In genomic region chr3:175392653-175393052, GRCh38 we compare ENCODE assay signal across 23 cellular contexts.
DNase-seq lines count a peak whose midpoint lies in the region; FAIRE-seq and TF ChIP-seq lines count a peak whose summit lies in the region.
"Had no signal": no experiment of that assay in that cellular context is flagged by ENCODE, and none has a peak within 500 bp of the region (broad histone marks: within the 10 kb centered on the region; RNA-seq: fewer than 3 reads in every experiment).

No MANE protein-coding gene starts in this region.

- H3K4me3 ChIP-seq in fibroblast of the aortic adventitia (ENCODE audit: low read depth, low read length): no peak overlapping the region
- H3K4me3 ChIP-seq: ascending aorta, esophagus muscularis mucosa, heart right ventricle, spleen, upper lobe of right lung had no signal

- no peak for TF ChIP-seq POLR2A in H54 (IDR thresholded peaks at IDR 0.05; ENCODE audit: low read depth, low read length)

- no peak for TF ChIP-seq CTCF in fibroblast of the aortic adventitia (IDR thresholded peaks at IDR 0.05; ENCODE audit: insufficient read depth, low read length)

- no peak for FAIRE-seq in H54 (lab: Jason Lieb, UNC)

- peak; percentile 17 to 46 for DNase-seq in NOMO-1 (lab: John Stamatoyannopoulos, UW; ENCODE audit: unreplicated experiment in 2 of 2)
- DNase-seq in NOMO-1 treated with dmso at 0.1 percent for 144 hours (lab: John Stamatoyannopoulos, UW; ENCODE audit: unreplicated experiment): no peak
- peak; percentile 28 for DNase-seq in OCI-M1 (lab: John Stamatoyannopoulos, UW)
- peak; percentile 26 for DNase-seq in fibroblast of the aortic adventitia (ENCODE audit: low read depth)
- no peak for DNase-seq in H54 (ENCODE audit: insufficient read length, low spot score)
- DNase-seq in activated effector memory CD4-positive, alpha-beta T cell treated with Interleukin-2 at 50 U/mL for 16 hours: no peak
- DNase-seq in stimulated activated CD4-positive, alpha-beta T cell treated with anti-CD3 and anti-CD28 coated beads, Interleukin-4, amount 100 ng/mL, for 4 hours: no peak
- no peak for DNase-seq in cerebellum (ENCODE audit: low spot score)
- DNase-seq: activated CD4-positive, alpha-beta T cell treated with anti-CD3 and anti-CD28 coated beads for 48 hours; C1 segment of cervical spinal cord; Calu3; effector memory CD8-positive, alpha-beta T cell; heart right ventricle; KG1; NCI-H1048; NCI-H2081 treated with DMSO at 0.1 percent for 48 hours; NCI-H524; Right ventricle myocardium superior; spleen; T-cell; upper lobe of right lung had no signal

Comparison
In these comparisons a context has a peak if more than half of its experiments do, and no peak if none do; other contexts are left out.
1. DNase-seq: peak in NOMO-1 (2 of 2), OCI-M1 (single experiment) and fibroblast of the aortic adventitia (single experiment); none in NOMO-1 treated with dmso at 0.1 percent for 144 hours (single experiment), H54 (single experiment), activated effector memory CD4-positive, alpha-beta T cell treated with Interleukin-2 at 50 U/mL for 16 hours (single experiment), stimulated activated CD4-positive, alpha-beta T cell treated with anti-CD3 and anti-CD28 coated beads, Interleukin-4, amount 100 ng/mL, for 4 hours (0 of 2) and cerebellum (single experiment).